6 cellular contexts compared by ENCODE assay signal in genomic region chr1:1001057-1001630, GRCh38. TPM values are rescaled to one million over a fixed set of nuclear protein-coding genes. Genes with fewer than 3 reads are reported as not detected.
A peak's percentile ranks its signal among the peaks of the same experiment; 100 is the strongest.
DNase-seq lines count a peak whose midpoint lies in the region.

No MANE protein-coding gene starts in this region.

- CTCF ChIA-PET in CD8-positive, alpha-beta memory T cell (lab: Charles Lee), result interaction anchor here (1.0 to 2.1 kb wide), 5 partner anchors 8 to 89 kb away, joined by 3 to 21 read pairs (median 4); partner anchors contain the start of gene ISG15

- H3K4me3 Mint-ChIP-seq in CD8-positive, alpha-beta memory T cell, result peak overlapping the region; percentile 66 to 88 (median 78)
- H3K4me3 Mint-ChIP-seq in activated T-helper 1 cell treated with anti-CD3 and anti-CD28 coated beads, Interleukin-12 subunit alpha, Interleukin-12 subunit beta, Interleukin-2, Interleukin-4 antibody, amounts not matched to agents 30 ng/mL and 10 ng/mL and 1 ng/mL, durations not matched to agents 14 hours and 24 hours and 36 hours, result peak overlapping the region; percentile 66

- no peak overlapping the region for H4K8ac ChIP-seq in mesendoderm (ENCODE audit: low read depth, low read length)

- peak overlapping the region; percentile 20 for H3K4me3 ChIP-seq in CD8-positive, alpha-beta memory T cell (ENCODE audit: low read length)
- H3K4me3 ChIP-seq in mesendoderm (ENCODE audit: low read length), result no peak overlapping the region

- H2AK5ac ChIP-seq in mesendoderm (ENCODE audit: low read length), result no peak overlapping the region

- H3K9me3 Mint-ChIP-seq in CD8-positive, alpha-beta memory T cell, result peaks cover 0 to 2% (median 0%) of the 10 kb centered on the region in 5 donors
- H3K9me3 Mint-ChIP-seq in activated T-helper 1 cell treated with anti-CD3 and anti-CD28 coated beads, Interleukin-12 subunit alpha, Interleukin-12 subunit beta, Interleukin-2, Interleukin-4 antibody, amounts not matched to agents 30 ng/mL and 10 ng/mL and 1 ng/mL, durations not matched to agents 14 hours and 24 hours and 36 hours, result no peaks in the 10 kb centered on the region

- peaks cover 43% of the 10 kb centered on the region for H3K27me3 ChIP-seq in CD8-positive, alpha-beta memory T cell (ENCODE audit: insufficient read depth, low read length, poor library complexity, severe bottlenecking)
- H3K27me3 ChIP-seq in mesendoderm (ENCODE audit: insufficient read depth, low read length, poor library complexity), result peaks cover 29% of the 10 kb centered on the region

- H3K27me3 Mint-ChIP-seq in CD8-positive, alpha-beta memory T cell, result peaks cover 29 to 43% of the 10 kb centered on the region in 2 donors
- peaks cover 30% of the 10 kb centered on the region for H3K27me3 Mint-ChIP-seq in activated T-helper 1 cell treated with anti-CD3 and anti-CD28 coated beads, Interleukin-12 subunit alpha, Interleukin-12 subunit beta, Interleukin-2, Interleukin-4 antibody, amounts not matched to agents 30 ng/mL and 10 ng/mL and 1 ng/mL, durations not matched to agents 14 hours and 24 hours and 36 hours (ENCODE audit: insufficient read depth)

- H3K18ac ChIP-seq in mesendoderm (ENCODE audit: low read length), result peak overlapping the region; percentile 25

- no peak overlapping the region for H2BK120ac ChIP-seq in mesendoderm (ENCODE audit: low read depth, low read length)

- H3K9ac ChIP-seq in mesendoderm (ENCODE audit: low read length), result peak overlapping the region; percentile 43

- peaks cover 10 to 21% (median 12%) of the 10 kb centered on the region in 3 donors for H3K4me1 Mint-ChIP-seq in CD8-positive, alpha-beta memory T cell
- peaks cover 11% of the 10 kb centered on the region for H3K4me1 Mint-ChIP-seq in activated T-helper 1 cell treated with anti-CD3 and anti-CD28 coated beads, Interleukin-12 subunit alpha, Interleukin-12 subunit beta, Interleukin-2, Interleukin-4 antibody, amounts not matched to agents 30 ng/mL and 10 ng/mL and 1 ng/mL, durations not matched to agents 14 hours and 24 hours and 36 hours (ENCODE audit: low read depth)

- H4K5ac ChIP-seq in mesendoderm (ENCODE audit: low read length), result no peak overlapping the region

- peaks cover 21% of the 10 kb centered on the region for H3K4me1 ChIP-seq in CD8-positive, alpha-beta memory T cell (ENCODE audit: insufficient read depth, low read length)
- H3K4me1 ChIP-seq in mesendoderm (ENCODE audit: control insufficient read depth, low read depth, low read length), result peaks cover 7% of the 10 kb centered on the region

- H3K4ac ChIP-seq in mesendoderm (ENCODE audit: low read depth, low read length), result peak overlapping the region; percentile 37

- H3K79me2 ChIP-seq in mesendoderm (ENCODE audit: control insufficient read depth, insufficient read depth, low read length), result no peaks in the 10 kb centered on the region

- peak overlapping the region; percentile 27 for H3K4me2 ChIP-seq in mesendoderm (ENCODE audit: low read length)

- no peaks in the 10 kb centered on the region for H3K79me1 ChIP-seq in mesendoderm (ENCODE audit: low read length)

- DNase-seq in CD8-positive, alpha-beta memory T cell, result peak in 1 of 5 donors; percentile 46
- DNase-seq in activated T-helper 1 cell treated with anti-CD3 and anti-CD28 coated beads, Interleukin-12 subunit alpha, Interleukin-12 subunit beta, Interleukin-2, Interleukin-4 antibody, amounts not matched to agents 30 ng/mL and 10 ng/mL and 1 ng/mL, durations not matched to agents 14 hours and 24 hours and 36 hours (ENCODE audit: low spot score), result no peak
- DNase-seq in mesendoderm, result no peak
- DNase-seq in NCI-H1417 (lab: John Stamatoyannopoulos, UW), result no peak
- no peak for DNase-seq in cerebellum (ENCODE audit: low spot score)
- DNase-seq in GOT3 (lab: John Stamatoyannopoulos, UW), result no peak

- no peaks in the 10 kb centered on the region for H3K36me3 ChIP-seq in CD8-positive, alpha-beta memory T cell (ENCODE audit: insufficient read depth, low read length)
- H3K36me3 ChIP-seq in mesendoderm (ENCODE audit: control insufficient read depth, insufficient read depth, low read length), result no peaks in the 10 kb centered on the region

- H3K56ac ChIP-seq in mesendoderm (ENCODE audit: low read length), result peak overlapping the region; percentile 85

- no peak overlapping the region for H2BK15ac ChIP-seq in mesendoderm (replicated peaks; ENCODE audit: low read depth)

- H3K27ac ChIP-seq in CD8-positive, alpha-beta memory T cell (ENCODE audit: low read depth, low read length), result peak overlapping the region; percentile 63
- no peak overlapping the region for H3K27ac ChIP-seq in mesendoderm (ENCODE audit: low read depth, low read length)

- intact Hi-C loops in activated T-helper 1 cell treated with anti-CD3 and anti-CD28 coated beads, Interleukin-12 subunit alpha, Interleukin-12 subunit beta, Interleukin-2, Interleukin-4 antibody, amounts not matched to agents 30 ng/mL and 10 ng/mL and 1 ng/mL, durations not matched to agents 14 hours and 24 hours and 36 hours (cut with micrococcal nuclease), result loop anchor here (2.0 kb wide), 1 partner anchor 16 kb away; no protein-coding TSS in a partner anchor

- peak overlapping the region in 7 of 8 donors; percentile 84 to 94 (median 88) for H3K27ac Mint-ChIP-seq in CD8-positive, alpha-beta memory T cell
- peak overlapping the region; percentile 78 for H3K27ac Mint-ChIP-seq in activated T-helper 1 cell treated with anti-CD3 and anti-CD28 coated beads, Interleukin-12 subunit alpha, Interleukin-12 subunit beta, Interleukin-2, Interleukin-4 antibody, amounts not matched to agents 30 ng/mL and 10 ng/mL and 1 ng/mL, durations not matched to agents 14 hours and 24 hours and 36 hours

- no CpG with 5 or more reads among the region's 36 CpGs for WGBS in mesendoderm (ENCODE audit: extremely low coverage, insufficient coverage, low lambda C conversion rate)

- no peak overlapping the region for H3K23ac ChIP-seq in mesendoderm (ENCODE audit: low read length)

- no peak overlapping the region for H2BK5ac ChIP-seq in mesendoderm (ENCODE audit: low read length)

- H3K36me3 Mint-ChIP-seq in CD8-positive, alpha-beta memory T cell, result no peaks in the 10 kb centered on the region
- H3K36me3 Mint-ChIP-seq in activated T-helper 1 cell treated with anti-CD3 and anti-CD28 coated beads, Interleukin-12 subunit alpha, Interleukin-12 subunit beta, Interleukin-2, Interleukin-4 antibody, amounts not matched to agents 30 ng/mL and 10 ng/mL and 1 ng/mL, durations not matched to agents 14 hours and 24 hours and 36 hours (ENCODE audit: low read depth), result no peaks in the 10 kb centered on the region

- POLR2A ChIA-PET in CD8-positive, alpha-beta memory T cell (lab: Charles Lee), result interaction anchor here (1.2 kb wide), 1 partner anchor 13 kb away, joined by 6 read pairs; the partner anchor contains the start of gene ISG15

- no peaks in the 10 kb centered on the region for H3K9me3 ChIP-seq in CD8-positive, alpha-beta memory T cell (ENCODE audit: low read length)

RNA-seq across cellular contexts. Expression of gene HES4, which starts 1.2 kb away (rescaled TPM):
- total RNA-seq in CD8-positive, alpha-beta memory T cell, result under 1 TPM; 0.24 to 0.62 TPM
- not detected for polyA plus RNA-seq in CD8-positive, alpha-beta memory T cell
- total RNA-seq in activated T-helper 1 cell treated with anti-CD3 and anti-CD28 coated beads, Interleukin-12 subunit alpha, Interleukin-12 subunit beta, Interleukin-2, Interleukin-4 antibody, amounts not matched to agents 30 ng/mL and 10 ng/mL and 1 ng/mL, durations not matched to agents 14 hours and 24 hours and 36 hours, result 1.8 and 2.9 TPM in 2 replicates
- polyA plus RNA-seq in mesendoderm (2013, experiment 1 of 2), result 0.27 TPM
- 0.34 TPM for polyA plus RNA-seq in mesendoderm (2013, experiment 2 of 2)
- 14.9 TPM for total RNA-seq in cerebellum

RNA-seq across cellular contexts. Expression of gene ISG15, which starts 12.2 kb away (rescaled TPM):
- total RNA-seq in CD8-positive, alpha-beta memory T cell, result 10 to 100 TPM; 16.9 to 20.4 TPM
- polyA plus RNA-seq in CD8-positive, alpha-beta memory T cell, result 250 TPM
- 52.9 and 53.7 TPM in 2 replicates for total RNA-seq in activated T-helper 1 cell treated with anti-CD3 and anti-CD28 coated beads, Interleukin-12 subunit alpha, Interleukin-12 subunit beta, Interleukin-2, Interleukin-4 antibody, amounts not matched to agents 30 ng/mL and 10 ng/mL and 1 ng/mL, durations not matched to agents 14 hours and 24 hours and 36 hours
- polyA plus RNA-seq in mesendoderm (2013, experiment 1 of 2), result 13.2 TPM
- 12.9 TPM for polyA plus RNA-seq in mesendoderm (2013, experiment 2 of 2)
- 10.3 TPM for total RNA-seq in cerebellum

RNA-seq across cellular contexts. Expression of gene AGRN, which starts 18.8 kb away (rescaled TPM):
- total RNA-seq in CD8-positive, alpha-beta memory T cell, result 1 to 10 TPM; 7.1 to 8.0 TPM
- polyA plus RNA-seq in CD8-positive, alpha-beta memory T cell, result not detected
- total RNA-seq in activated T-helper 1 cell treated with anti-CD3 and anti-CD28 coated beads, Interleukin-12 subunit alpha, Interleukin-12 subunit beta, Interleukin-2, Interleukin-4 antibody, amounts not matched to agents 30 ng/mL and 10 ng/mL and 1 ng/mL, durations not matched to agents 14 hours and 24 hours and 36 hours, result 25.8 and 30.3 TPM in 2 replicates
- 26.7 TPM for polyA plus RNA-seq in mesendoderm (2013, experiment 1 of 2)
- 26.6 TPM for polyA plus RNA-seq in mesendoderm (2013, experiment 2 of 2)
- total RNA-seq in cerebellum, result 71.5 TPM

RNA-seq across cellular contexts. Expression of gene PERM1, which starts 19.3 kb away (rescaled TPM):
- total RNA-seq in CD8-positive, alpha-beta memory T cell, result not detected
- polyA plus RNA-seq in CD8-positive, alpha-beta memory T cell, result not detected
- total RNA-seq in activated T-helper 1 cell treated with anti-CD3 and anti-CD28 coated beads, Interleukin-12 subunit alpha, Interleukin-12 subunit beta, Interleukin-2, Interleukin-4 antibody, amounts not matched to agents 30 ng/mL and 10 ng/mL and 1 ng/mL, durations not matched to agents 14 hours and 24 hours and 36 hours, result not detected in 2 replicates
- not detected for polyA plus RNA-seq in mesendoderm (2013, experiment 1 of 2)
- not detected for polyA plus RNA-seq in mesendoderm (2013, experiment 2 of 2)
- 0.18 TPM for total RNA-seq in cerebellum

RNA-seq across cellular contexts. Expression of gene PLEKHN1, which starts 34.9 kb away (rescaled TPM):
- total RNA-seq in CD8-positive, alpha-beta memory T cell, result 1 to 10 TPM; 2.7 to 3.5 TPM
- polyA plus RNA-seq in CD8-positive, alpha-beta memory T cell, result 0.49 TPM
- total RNA-seq in activated T-helper 1 cell treated with anti-CD3 and anti-CD28 coated beads, Interleukin-12 subunit alpha, Interleukin-12 subunit beta, Interleukin-2, Interleukin-4 antibody, amounts not matched to agents 30 ng/mL and 10 ng/mL and 1 ng/mL, durations not matched to agents 14 hours and 24 hours and 36 hours, result 1.7 and 1.8 TPM in 2 replicates
- 0.20 TPM for polyA plus RNA-seq in mesendoderm (2013, experiment 1 of 2)
- 0.28 TPM for polyA plus RNA-seq in mesendoderm (2013, experiment 2 of 2)
- not detected for total RNA-seq in cerebellum
